9 cellular contexts compared by ENCODE assay signal in the genomic region with DNA sequence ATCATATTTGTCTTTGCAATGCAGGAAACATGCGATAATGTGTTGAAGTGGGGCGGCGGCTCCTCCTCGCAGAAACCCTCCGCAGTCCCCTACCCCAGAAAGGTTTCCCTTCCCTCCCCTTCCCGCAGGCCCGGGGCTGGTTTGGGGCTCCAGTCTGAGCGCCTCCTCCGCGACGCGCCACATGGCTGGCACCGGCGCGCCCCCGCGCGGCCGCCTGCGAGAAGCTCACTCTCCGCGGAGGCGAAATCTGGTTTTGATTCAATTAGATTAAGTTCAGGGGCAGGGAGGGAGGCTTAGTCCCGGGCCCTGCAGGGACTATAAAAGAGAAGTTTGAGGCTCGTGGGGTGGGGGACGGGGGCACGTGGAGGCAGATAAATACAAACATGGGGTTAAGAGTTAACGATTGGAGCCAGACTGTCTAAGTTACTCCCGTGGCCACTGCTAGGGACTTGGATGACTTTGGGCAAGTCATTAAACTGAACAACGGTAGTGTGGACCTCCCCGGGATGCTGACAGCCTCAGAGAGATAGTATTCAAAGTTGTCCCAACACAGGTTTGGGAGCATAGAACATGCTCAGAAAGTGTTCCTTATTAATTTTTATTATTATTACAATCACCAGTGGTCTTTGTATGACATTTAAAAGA.
DNase-seq lines count a peak whose midpoint lies in the region; ATAC-seq and TF ChIP-seq lines count a peak whose summit lies in the region.
"Had no signal": no experiment of that assay in that cellular context is flagged by ENCODE, and none has a peak within 500 bp of the region (broad histone marks: within the 10 kb centered on the region; RNA-seq: fewer than 3 reads in every experiment).

No MANE protein-coding gene starts in this region.

- ATAC-seq in GM21786 (IDR thresholded peaks at IDR 0.05; ENCODE audit: unreplicated experiment) = peak; percentile 68

- H3K27me3 Mint-ChIP-seq in activated CD4-positive, alpha-beta T cell treated with anti-CD3 and anti-CD28 coated beads, Interleukin-2, amount 10 ng/mL, durations not matched to agents 24 days and 14 days = peaks cover 13% of the 10 kb centered on the region

- H3K4me3 ChIP-seq in DOHH2 (ENCODE audit: low read length) = no peak overlapping the region
- no peak overlapping the region for H3K4me3 ChIP-seq in lower leg skin (ENCODE audit: low read depth, poor library complexity, severe bottlenecking)

- WGBS in lower leg skin, 2 donors = 1 to 4% methylated on average over 31 of the region's 31 CpGs

- H3K4me2 ChIP-seq in DOHH2 (ENCODE audit: low read length) = no peak overlapping the region

- H3K4me1 ChIP-seq in DOHH2 (ENCODE audit: control insufficient read depth, low read length) = no peaks in the 10 kb centered on the region

- H3F3A ChIP-seq in DOHH2 (ENCODE audit: control insufficient read depth, insufficient read depth) = no peaks in the 10 kb centered on the region

- no peaks in the 10 kb centered on the region for H3K9me3 Mint-ChIP-seq in activated CD4-positive, alpha-beta T cell treated with anti-CD3 and anti-CD28 coated beads, Interleukin-2, amount 10 ng/mL, durations not matched to agents 24 days and 14 days
- H3K9me3 Mint-ChIP-seq: activated naive CD4-positive, alpha-beta T cell treated with anti-CD3 and anti-CD28 coated beads, Interleukin-2, amount 50 U/mL, for 24 hours had no signal

- H3K79me2 ChIP-seq in DOHH2 (ENCODE audit: control insufficient read depth, low read length) = no peaks in the 10 kb centered on the region

- H3K27ac Mint-ChIP-seq in activated CD4-positive, alpha-beta T cell treated with anti-CD3 and anti-CD28 coated beads, Interleukin-2, amount 10 ng/mL, durations not matched to agents 24 days and 14 days = no peak overlapping the region
- H3K27ac Mint-ChIP-seq: activated naive CD4-positive, alpha-beta T cell treated with anti-CD3 and anti-CD28 coated beads, Interleukin-2, amount 50 U/mL, for 24 hours had no signal

- no peak for TF ChIP-seq POLR2A in lower leg skin (IDR thresholded peaks at IDR 0.05)

- peaks cover 3% of the 10 kb centered on the region; the same call in 1 of the 2 replicates for H3K27me3 ChIP-seq in DOHH2 (ENCODE audit: control insufficient read depth, low read length)

- peak; percentile 86 for TF ChIP-seq CTCF in DOHH2 (IDR thresholded peaks at IDR 0.05; ENCODE audit: low read depth, low read length, poor library complexity, severe bottlenecking)
- no peak for TF ChIP-seq CTCF in lower leg skin (IDR thresholded peaks at IDR 0.05)

- no peaks in the 10 kb centered on the region for H4K20me1 ChIP-seq in DOHH2 (ENCODE audit: control insufficient read depth, insufficient read depth, low read depth, low read length)

- H3K36me3 ChIP-seq in DOHH2 (ENCODE audit: control insufficient read depth, low read length) = no peaks in the 10 kb centered on the region

- intact Hi-C loops in activated CD4-positive, alpha-beta T cell treated with anti-CD3 and anti-CD28 coated beads, Interleukin-2, amount 10 ng/mL, durations not matched to agents 24 days and 14 days (cut with micrococcal nuclease) = loop anchor here (1.0 to 5.0 kb wide), 2 partner anchors 375 to 467 kb away; no protein-coding TSS in a partner anchor
- intact Hi-C loops in lower leg skin (cut with DNase I; ENCODE audit: low total_unique reads) = loop anchor here (10.0 kb wide), 1 partner anchor 469 kb away; no protein-coding TSS in a partner anchor

- H3K27ac ChIP-seq in DOHH2 (ENCODE audit: low read depth, low read length) = no peak overlapping the region

- no peaks in the 10 kb centered on the region for H3K9me3 ChIP-seq in DOHH2 (ENCODE audit: control insufficient read depth, insufficient read depth, low read length)

- H3K36me3 Mint-ChIP-seq in activated CD4-positive, alpha-beta T cell treated with anti-CD3 and anti-CD28 coated beads, Interleukin-2, amount 10 ng/mL, durations not matched to agents 24 days and 14 days (ENCODE audit: low read depth) = no peaks in the 10 kb centered on the region

- DNase-seq in NCI-H128 (lab: John Stamatoyannopoulos, UW; ENCODE audit: unreplicated experiment) (peak; percentile 10), dedifferentiated amniotic fluid mesenchymal stem cell (ENCODE audit: extremely low spot score) (peak; percentile 44), lower leg skin (ENCODE audit: low spot score in 2 of 2) (peak; percentile 45 to 91)
- peak; percentile 85 for DNase-seq in activated CD4-positive, alpha-beta T cell treated with anti-CD3 and anti-CD28 coated beads, Interleukin-2, amount 10 ng/mL, durations not matched to agents 24 days and 14 days
- peak; percentile 3 to 44 (median 7) for DNase-seq in stimulated activated CD4-positive, alpha-beta T cell treated with anti-CD3 and anti-CD28 coated beads, TNF-alpha, amount 100 ng/mL, for 24 hours (ENCODE audit: low read depth in 3 of 3)
- DNase-seq in effector CD4-positive, alpha-beta T cell = no peak

- H3K4me1 Mint-ChIP-seq in activated CD4-positive, alpha-beta T cell treated with anti-CD3 and anti-CD28 coated beads, Interleukin-2, amount 10 ng/mL, durations not matched to agents 24 days and 14 days = peaks cover 7% of the 10 kb centered on the region
- H3K4me1 Mint-ChIP-seq: activated naive CD4-positive, alpha-beta T cell treated with anti-CD3 and anti-CD28 coated beads, Interleukin-2, amount 50 U/mL, for 24 hours had no signal

- H3K4me3 Mint-ChIP-seq in activated CD4-positive, alpha-beta T cell treated with anti-CD3 and anti-CD28 coated beads, Interleukin-2, amount 10 ng/mL, durations not matched to agents 24 days and 14 days = no peak overlapping the region
- H3K4me3 Mint-ChIP-seq: activated naive CD4-positive, alpha-beta T cell treated with anti-CD3 and anti-CD28 coated beads, Interleukin-2, amount 50 U/mL, for 24 hours had no signal

- no peaks in the 10 kb centered on the region for H3K9me2 ChIP-seq in DOHH2 (replicated peaks; ENCODE audit: control insufficient read depth, low read length)
